Comparison of ENCODE assay signal across 8 cellular contexts in genomic region chr17:76585649-76586593, GRCh38.
DNase-seq lines count a peak whose midpoint lies in the region; ATAC-seq and TF ChIP-seq lines count a peak whose summit lies in the region.

ST6GALNAC2 (minus strand) TSS chr17:76585860; CDS start chr17:76585808, 52 bp downstream.

- peak within 1 kb of the TSS; percentile 47 for H3K4me3 ChIP-seq in choroid plexus epithelial cell (ENCODE audit: low read depth, low read length)

- no peak for TF ChIP-seq CTCF in choroid plexus epithelial cell (conservative IDR thresholded peaks at IDR 0.05; ENCODE audit: low read depth, low read length)

- H3K27me3 Mint-ChIP-seq in T-helper 2 cell treated with Interferon-gamma antibody and Interleukin-4, amounts not matched to agents 5 μg/mL and 100 μg/mL, for 36 hours (ENCODE audit: low read depth) = peaks cover 71% of the 10 kb centered on the region

- H3K9me3 Mint-ChIP-seq in T-helper 2 cell treated with Interferon-gamma antibody and Interleukin-4, amounts not matched to agents 5 μg/mL and 100 μg/mL, for 36 hours = no peaks in the 10 kb centered on the region

- peak within 1 kb of the TSS; percentile 63 for H3K4me3 Mint-ChIP-seq in T-helper 2 cell treated with Interferon-gamma antibody and Interleukin-4, amounts not matched to agents 5 μg/mL and 100 μg/mL, for 36 hours

- no peaks in the 10 kb centered on the region for H3K36me3 Mint-ChIP-seq in T-helper 2 cell treated with Interferon-gamma antibody and Interleukin-4, amounts not matched to agents 5 μg/mL and 100 μg/mL, for 36 hours (ENCODE audit: low read depth)

- H3K4me1 Mint-ChIP-seq in T-helper 2 cell treated with Interferon-gamma antibody and Interleukin-4, amounts not matched to agents 5 μg/mL and 100 μg/mL, for 36 hours (ENCODE audit: low read depth) = no peaks in the 10 kb centered on the region

- ATAC-seq in GM21723 (IDR thresholded peaks at IDR 0.05; ENCODE audit: unreplicated experiment) (no peak), HG02973 (IDR thresholded peaks at IDR 0.05; ENCODE audit: unreplicated experiment) (no peak)

- DNase-seq in COR-L47 (lab: John Stamatoyannopoulos, UW) = peak; percentile 38
- peak; percentile 84 for DNase-seq in HuH-7 (ENCODE audit: low spot score)
- DNase-seq in T-helper 2 cell treated with Interferon-gamma antibody and Interleukin-4, amounts not matched to agents 5 μg/mL and 100 μg/mL, for 36 hours (ENCODE audit: low spot score) = peak; percentile 30
- DNase-seq in choroid plexus epithelial cell (ENCODE audit: low read depth) = no peak
- DNase-seq in left kidney (ENCODE audit: low read depth, low spot score) = peak; percentile 87
- DNase-seq in stimulated activated CD8-positive, alpha-beta memory T cell treated with anti-CD3 and anti-CD28 coated beads, Interleukin-12 subunit alpha, Interleukin-12 subunit beta, amount 100 ng/mL, for 4 hours (ENCODE audit: low read depth) = peak; percentile 22

- no peak within 1 kb of the TSS for H3K27ac Mint-ChIP-seq in T-helper 2 cell treated with Interferon-gamma antibody and Interleukin-4, amounts not matched to agents 5 μg/mL and 100 μg/mL, for 36 hours
